ENCODE assay signal across 17 cellular contexts in genomic region chr13:106129993-106130392, GRCh38.
"Had no signal": no experiment of that assay in that cellular context is flagged by ENCODE, and none has a peak within 500 bp of the region (broad histone marks: within the 10 kb centered on the region; RNA-seq: fewer than 3 reads in every experiment).

No MANE protein-coding gene starts in this region.

- DNase-seq: KBM-7, MV-4-11, NCI-H1048, NCI-H1436 treated with DMSO at 0.1 percent for 48 hours, NCI-H1694, NCI-H187 treated with DMSO at 0.1 percent for 48 hours, NCI-H2029 treated with DMSO at 0.1 percent for 48 hours, NCI-H2227 treated with DMSO at 0.1 percent for 48 hours, NCI-H446, NCI-H510A, NCI-H524 treated with DMSO at 0.1 percent for 48 hours, SHP77 treated with DMSO at 0.1 percent for 48 hours, SJCRH30 had no signal

- H3K27ac ChIP-seq: RWPE1, SJCRH30 had no signal

- ATAC-seq: Panc1, Right ventricle myocardium inferior, SK-N-SH treated with all-trans-retinoic acid at 6 μM for 48 hours had no signal
